ENCODE assay signal across 19 cellular contexts in genomic region chr5:37090781-37091180, GRCh38.
DNase-seq lines count a peak whose midpoint lies in the region; ATAC-seq, FAIRE-seq and TF ChIP-seq lines count a peak whose summit lies in the region.
"Had no signal": no experiment of that assay in that cellular context is flagged by ENCODE, and none has a peak within 500 bp of the region (broad histone marks: within the 10 kb centered on the region; RNA-seq: fewer than 3 reads in every experiment).

No MANE protein-coding gene starts in this region.

- H3K4me3 ChIP-seq in SJSA1: no peak overlapping the region
- H3K4me3 ChIP-seq in fibroblast of pulmonary artery (replicated peaks; ENCODE audit: low read depth, low read length): no peak overlapping the region
- H3K4me3 ChIP-seq in pancreas: no peak overlapping the region
- H3K4me3 ChIP-seq: HAP-1 had no signal

- H3K4me1 Mint-ChIP-seq in progenitor cell of endocrine pancreas (ENCODE audit: low read depth): peaks cover 41% of the 10 kb centered on the region
- H3K4me1 Mint-ChIP-seq: CD4-positive, CD25-positive, alpha-beta regulatory T cell had no signal

- ATAC-seq in pancreas (no peak), GM21737 (IDR thresholded peaks at IDR 0.05; ENCODE audit: unreplicated experiment) (no peak)

- peak; percentile 11 for DNase-seq in ELF-1 (ENCODE audit: low read depth, low spot score)
- no peak for DNase-seq in SJSA1 (ENCODE audit: low read depth in 1 of 2, low spot score in 2 of 2)
- DNase-seq in fibroblast of pulmonary artery (ENCODE audit: low read depth): peak; percentile 34
- no peak for DNase-seq in progenitor cell of endocrine pancreas (ENCODE audit: low spot score, unreplicated experiment)
- no peak for DNase-seq in pancreas
- DNase-seq in activated naive CD4-positive, alpha-beta T cell treated with anti-CD3 and anti-CD28 coated beads, Interleukin-2, amount 50 U/mL, for 16 hours: no peak
- DNase-seq: ACHN; CD4-positive, CD25-positive, alpha-beta regulatory T cell; DMS53; KBM-7; MV-4-11; NCI-H1417; NCI-H2029; NCI-H2171 treated with DMSO at 0.1 percent for 48 hours; NCI-H510A had no signal

- peaks cover 42% of the 10 kb centered on the region for H3K9me3 Mint-ChIP-seq in progenitor cell of endocrine pancreas (ENCODE audit: low read depth)

- H3K36me3 ChIP-seq in SJSA1 (no peaks in the 10 kb centered on the region), pancreas (no peaks in the 10 kb centered on the region)
- H3K36me3 ChIP-seq: HAP-1 had no signal

- no peaks in the 10 kb centered on the region for H3K27me3 ChIP-seq in SJSA1 (replicated peaks)
- H3K27me3 ChIP-seq in pancreas: no peaks in the 10 kb centered on the region

- H3K36me3 Mint-ChIP-seq in progenitor cell of endocrine pancreas (ENCODE audit: insufficient read depth): peaks cover 44% of the 10 kb centered on the region

- intact Hi-C loops in pancreas (cut with DNase I): no loop called here

- H3K27me3 Mint-ChIP-seq in progenitor cell of endocrine pancreas: peaks cover 2% of the 10 kb centered on the region
- H3K27me3 Mint-ChIP-seq: CD4-positive, CD25-positive, alpha-beta regulatory T cell had no signal

- WGBS in pancreas, 2 donors: 87 to 96% methylated on average over 2 of the region's 2 CpGs

- H3K4me3 Mint-ChIP-seq in progenitor cell of endocrine pancreas (ENCODE audit: low read depth): no peak overlapping the region
- H3K4me3 Mint-ChIP-seq: CD4-positive, CD25-positive, alpha-beta regulatory T cell had no signal

- peak overlapping the region; percentile 32 for H3K27ac Mint-ChIP-seq in progenitor cell of endocrine pancreas
- H3K27ac Mint-ChIP-seq: CD4-positive, CD25-positive, alpha-beta regulatory T cell had no signal

- H3K4me1 ChIP-seq in SJSA1 (replicated peaks) (peaks cover 30% of the 10 kb centered on the region), pancreas (no peaks in the 10 kb centered on the region)
- H3K4me1 ChIP-seq: HAP-1 had no signal

- no peak for FAIRE-seq in pancreas (lab: Jason Lieb, UNC)
- FAIRE-seq: GM19239 had no signal

- TF ChIP-seq CTCF in fibroblast of pulmonary artery (IDR thresholded peaks at IDR 0.05; ENCODE audit: low read length, missing control alignments): no peak
- TF ChIP-seq CTCF in progenitor cell of endocrine pancreas (IDR thresholded peaks at IDR 0.05; ENCODE audit: unreplicated experiment): no peak
- TF ChIP-seq CTCF in pancreas (IDR thresholded peaks at IDR 0.05): no peak

- H3K9me3 ChIP-seq in SJSA1 (replicated peaks): no peaks in the 10 kb centered on the region
- H3K9me3 ChIP-seq in pancreas: no peaks in the 10 kb centered on the region
- H3K9me3 ChIP-seq: HAP-1 had no signal

- H3K27ac ChIP-seq in SJSA1 (0 out of 2 replicates have a peak overlapping the region, but pooled peaks have one; percentile 9), pancreas (no peak overlapping the region)
- H3K27ac ChIP-seq: HL-60 had no signal

Comparison
In these comparisons a context has a peak if more than half of its experiments do, and no peak if none do; other contexts are left out.
1. DNase-seq: peak in ELF-1 (single experiment) and fibroblast of pulmonary artery (single experiment); none in SJSA1 (0 of 2), progenitor cell of endocrine pancreas (single experiment), pancreas (0 of 6) and activated naive CD4-positive, alpha-beta T cell treated with anti-CD3 and anti-CD28 coated beads, Interleukin-2, amount 50 U/mL, for 16 hours (single experiment).